Comparison of ENCODE assay signal across 13 cellular contexts in genomic region chr13:42392706-42393572, GRCh38.
DNase-seq lines count a peak whose midpoint lies in the region; ATAC-seq, FAIRE-seq and TF ChIP-seq lines count a peak whose summit lies in the region.
"Had no signal": no experiment of that assay in that cellular context is flagged by ENCODE, and none has a peak within 500 bp of the region (broad histone marks: within the 10 kb centered on the region; RNA-seq: fewer than 3 reads in every experiment).

No MANE protein-coding gene starts in this region.

- DNase-seq in GM12892 (ENCODE audit: insufficient read length), result no peak
- DNase-seq in activated CD8-positive, alpha-beta T cell treated with anti-CD3 and anti-CD28 coated beads for 36 hours, result peak; percentile 58
- no peak for DNase-seq in lower lobe of right lung
- no peak for DNase-seq in iPS-NIHi7 (ENCODE audit: extremely low spot score)
- DNase-seq in KG1 (lab: John Stamatoyannopoulos, UW), result no peak
- DNase-seq: colonic mucosa, head of caudate nucleus, right lobe of liver, SIG-M5 had no signal

- peaks cover 74% of the 10 kb centered on the region for H3K4me1 Mint-ChIP-seq in activated CD8-positive, alpha-beta T cell treated with anti-CD3 and anti-CD28 coated beads for 36 hours (ENCODE audit: low read depth)
- H3K4me1 Mint-ChIP-seq: mesothelial cell of epicardium had no signal

- FAIRE-seq in GM12892 (lab: Jason Lieb, UNC), result peak; percentile 87

- no peak overlapping the region for H3K4me3 ChIP-seq in lower lobe of right lung
- H3K4me3 ChIP-seq: colonic mucosa, right lobe of liver had no signal

- H3K9me3 Mint-ChIP-seq in activated CD8-positive, alpha-beta T cell treated with anti-CD3 and anti-CD28 coated beads for 36 hours, result peaks cover 5% of the 10 kb centered on the region
- H3K9me3 Mint-ChIP-seq: mesothelial cell of epicardium had no signal

- H3K27me3 Mint-ChIP-seq in activated CD8-positive, alpha-beta T cell treated with anti-CD3 and anti-CD28 coated beads for 36 hours, result no peaks in the 10 kb centered on the region

- TF ChIP-seq CTCF in activated CD8-positive, alpha-beta T cell treated with anti-CD3 and anti-CD28 coated beads for 36 hours (IDR thresholded peaks at IDR 0.05), result no peak
- TF ChIP-seq CTCF in lower lobe of right lung (IDR thresholded peaks at IDR 0.05), result no peak

- no peaks in the 10 kb centered on the region for H3K27me3 ChIP-seq in lower lobe of right lung (ENCODE audit: low read depth)
- H3K27me3 ChIP-seq: colonic mucosa, right lobe of liver had no signal

- peak overlapping the region; percentile 99 for H3K27ac Mint-ChIP-seq in activated CD8-positive, alpha-beta T cell treated with anti-CD3 and anti-CD28 coated beads for 36 hours
- H3K27ac Mint-ChIP-seq: mesothelial cell of epicardium had no signal

- peaks cover 36% of the 10 kb centered on the region for H3K36me3 Mint-ChIP-seq in activated CD8-positive, alpha-beta T cell treated with anti-CD3 and anti-CD28 coated beads for 36 hours (ENCODE audit: low read depth)
- H3K36me3 Mint-ChIP-seq: mesothelial cell of epicardium had no signal

- peak overlapping the region; percentile 13 for H3K27ac ChIP-seq in lower lobe of right lung
- H3K27ac ChIP-seq: colonic mucosa, right lobe of liver had no signal

- peaks cover 20% of the 10 kb centered on the region for H3K4me1 ChIP-seq in lower lobe of right lung
- H3K4me1 ChIP-seq: colonic mucosa, right lobe of liver had no signal

- ATAC-seq in HG02623 (IDR thresholded peaks at IDR 0.05; ENCODE audit: unreplicated experiment) (peak; percentile 40), lower lobe of right lung (peak; percentile 18 to 29), GM18861 (IDR thresholded peaks at IDR 0.05; ENCODE audit: unreplicated experiment) (no peak), GM19455 (IDR thresholded peaks at IDR 0.05; ENCODE audit: unreplicated experiment) (no peak)
- peak; percentile 55 for ATAC-seq in activated CD8-positive, alpha-beta T cell treated with anti-CD3 and anti-CD28 coated beads for 36 hours

- peak overlapping the region; percentile 78 for H3K4me3 Mint-ChIP-seq in activated CD8-positive, alpha-beta T cell treated with anti-CD3 and anti-CD28 coated beads for 36 hours
- H3K4me3 Mint-ChIP-seq: mesothelial cell of epicardium had no signal

- POLR2A ChIA-PET in activated CD8-positive, alpha-beta T cell treated with anti-CD3 and anti-CD28 coated beads for 36 hours (lab: Charles Lee), result interaction anchor here (0.6 to 10.1 kb wide), 14 partner anchors 10 to 121 kb away, joined by 3 to 192 read pairs (median 5); partner anchors contain the start of gene AKAP11

- no peaks in the 10 kb centered on the region for H3K36me3 ChIP-seq in lower lobe of right lung
- H3K36me3 ChIP-seq: colonic mucosa, right lobe of liver had no signal

- H3K9me3 ChIP-seq in lower lobe of right lung, result no peaks in the 10 kb centered on the region
- H3K9me3 ChIP-seq: colonic mucosa, right lobe of liver had no signal

- no peak for TF ChIP-seq POLR2A in GM12892 (IDR thresholded peaks at IDR 0.05; ENCODE audit: low read depth, low read length)

- CTCF ChIA-PET in activated CD8-positive, alpha-beta T cell treated with anti-CD3 and anti-CD28 coated beads for 36 hours (lab: Charles Lee), result interaction anchor here (0.6 to 3.8 kb wide), 9 partner anchors 10 to 82 kb away, joined by 3 to 29 read pairs (median 5); no protein-coding TSS in a partner anchor

- intact Hi-C loops in activated CD8-positive, alpha-beta T cell treated with anti-CD3 and anti-CD28 coated beads for 36 hours (cut with micrococcal nuclease), result loop anchor here (1.0 to 10.0 kb wide), 6 partner anchors 13 to 121 kb away; partner anchors contain the start of gene AKAP11
- intact Hi-C loops in lower lobe of right lung (cut with DNase I), result no loop called here

Comparison
In these comparisons a context has a peak if more than half of its experiments do, and no peak if none do; other contexts are left out.
1. ATAC-seq: peak in HG02623 (single experiment), activated CD8-positive, alpha-beta T cell treated with anti-CD3 and anti-CD28 coated beads for 36 hours (single experiment) and lower lobe of right lung (2 of 2); none in GM18861 (single experiment) and GM19455 (single experiment).